Comparison of ENCODE assay signal across 20 cellular contexts in the genomic region with DNA sequence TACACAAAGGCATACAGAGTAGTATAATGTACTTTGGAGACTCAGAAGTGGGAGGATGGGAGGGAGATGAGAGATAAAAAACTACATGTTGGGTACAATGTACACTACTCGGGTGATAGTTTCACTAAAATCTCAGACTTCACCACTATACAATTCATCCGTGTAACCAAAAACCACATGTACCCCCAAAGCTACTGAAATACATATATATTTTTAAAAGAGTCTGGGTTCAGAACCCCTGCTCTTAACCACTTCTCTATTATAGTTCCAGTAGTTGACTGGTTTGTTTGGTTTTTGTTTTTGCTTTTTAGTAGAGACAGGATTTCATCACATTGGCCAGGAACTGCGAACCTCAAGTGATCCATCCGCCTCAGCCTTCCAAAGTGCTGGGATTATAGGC. TPM values are rescaled to one million over a fixed set of nuclear protein-coding genes. Genes with fewer than 3 reads are reported as not detected.
DNase-seq lines count a peak whose midpoint lies in the region; ATAC-seq and TF ChIP-seq lines count a peak whose summit lies in the region.
"Had no signal": no experiment of that assay in that cellular context is flagged by ENCODE, and none has a peak within 500 bp of the region (broad histone marks: within the 10 kb centered on the region; RNA-seq: fewer than 3 reads in every experiment).

No MANE protein-coding gene starts in this region.

- H3K9me3 ChIP-seq in CD8-positive, alpha-beta T cell (ENCODE audit: low read length): no peaks in the 10 kb centered on the region
- H3K9me3 ChIP-seq: BE2C had no signal

- intact Hi-C loops in CD8-positive, alpha-beta T cell (cut with DNase I, micrococcal nuclease): no loop called here

- no peak overlapping the region for H3K27ac ChIP-seq in CD8-positive, alpha-beta T cell (ENCODE audit: low read depth, low read length)

- no peak overlapping the region for H3K4me3 Mint-ChIP-seq in stimulated activated memory B cell treated with anti-CD40 and anti-IgM and Interleukin-4, amounts not matched to agents 10 μg/mL and 1 μg/mL and 100 μg/mL, for 72 hours
- H3K4me3 Mint-ChIP-seq in CD8-positive, alpha-beta T cell: no peak overlapping the region
- H3K4me3 Mint-ChIP-seq: CD4-positive, alpha-beta memory T cell; T-helper 2 cell treated with Interferon-gamma antibody and Interleukin-4, amounts not matched to agents 5 μg/mL and 100 μg/mL, for 36 hours had no signal

- no peaks in the 10 kb centered on the region for H3K9me3 Mint-ChIP-seq in stimulated activated memory B cell treated with anti-CD40 and anti-IgM and Interleukin-4, amounts not matched to agents 10 μg/mL and 1 μg/mL and 100 μg/mL, for 72 hours
- no peaks in the 10 kb centered on the region for H3K9me3 Mint-ChIP-seq in CD8-positive, alpha-beta T cell
- H3K9me3 Mint-ChIP-seq: CD4-positive, alpha-beta memory T cell; T-helper 2 cell treated with Interferon-gamma antibody and Interleukin-4, amounts not matched to agents 5 μg/mL and 100 μg/mL, for 36 hours had no signal

- no peak overlapping the region for H3K4me3 ChIP-seq in CD8-positive, alpha-beta T cell (ENCODE audit: low read depth, low read length)

- no peaks in the 10 kb centered on the region for H3K27me3 Mint-ChIP-seq in stimulated activated memory B cell treated with anti-CD40 and anti-IgM and Interleukin-4, amounts not matched to agents 10 μg/mL and 1 μg/mL and 100 μg/mL, for 72 hours
- no peaks in the 10 kb centered on the region for H3K27me3 Mint-ChIP-seq in CD8-positive, alpha-beta T cell (ENCODE audit: low read depth)
- H3K27me3 Mint-ChIP-seq: CD4-positive, alpha-beta memory T cell had no signal

- TF ChIP-seq CTCF in CD8-positive, alpha-beta T cell (IDR thresholded peaks at IDR 0.05): no peak

- no peak overlapping the region for H3K27ac Mint-ChIP-seq in stimulated activated memory B cell treated with anti-CD40 and anti-IgM and Interleukin-4, amounts not matched to agents 10 μg/mL and 1 μg/mL and 100 μg/mL, for 72 hours
- H3K27ac Mint-ChIP-seq in CD8-positive, alpha-beta T cell: no peak overlapping the region
- H3K27ac Mint-ChIP-seq: T-helper 2 cell treated with Interferon-gamma antibody and Interleukin-4, amounts not matched to agents 5 μg/mL and 100 μg/mL, for 36 hours had no signal

- peaks cover 31% of the 10 kb centered on the region for H3K36me3 Mint-ChIP-seq in stimulated activated memory B cell treated with anti-CD40 and anti-IgM and Interleukin-4, amounts not matched to agents 10 μg/mL and 1 μg/mL and 100 μg/mL, for 72 hours
- peaks cover 55% of the 10 kb centered on the region for H3K36me3 Mint-ChIP-seq in CD8-positive, alpha-beta T cell

- H3K27me3 ChIP-seq in CD8-positive, alpha-beta T cell (ENCODE audit: insufficient read depth, low read length): no peaks in the 10 kb centered on the region
- H3K27me3 ChIP-seq: BE2C had no signal

- ATAC-seq in GM18868 (IDR thresholded peaks at IDR 0.05; ENCODE audit: unreplicated experiment) (peak; percentile 55), HG02763 (IDR thresholded peaks at IDR 0.05; ENCODE audit: unreplicated experiment) (peak; percentile 40), HG03378 (IDR thresholded peaks at IDR 0.05; ENCODE audit: unreplicated experiment) (peak; percentile 62), GM18867 (IDR thresholded peaks at IDR 0.05; ENCODE audit: unreplicated experiment) (no peak)
- ATAC-seq in stimulated activated memory B cell treated with anti-CD40 and anti-IgM and Interleukin-4, amounts not matched to agents 10 μg/mL and 1 μg/mL and 100 μg/mL, for 72 hours: peak; percentile 50
- ATAC-seq in CD8-positive, alpha-beta T cell: no peak

- CTCF ChIA-PET in CD8-positive, alpha-beta T cell (lab: Charles Lee): no interaction called here

- peaks cover 35% of the 10 kb centered on the region for H3K36me3 ChIP-seq in CD8-positive, alpha-beta T cell (ENCODE audit: insufficient read depth, low read length)

- no peak for DNase-seq in HuH-7.5 (ENCODE audit: low spot score)
- DNase-seq in CD8-positive, alpha-beta T cell: no peak
- no peak for DNase-seq in Ammon's horn (ENCODE audit: low spot score)
- DNase-seq: ACHN; BE2C; CD4-positive, alpha-beta memory T cell; GOT3; IMR-90; Kasumi-1; NCI-H1417; NCI-H1930; NCI-H524; SIG-M5; SW 1271 had no signal

- H3K4me1 Mint-ChIP-seq in stimulated activated memory B cell treated with anti-CD40 and anti-IgM and Interleukin-4, amounts not matched to agents 10 μg/mL and 1 μg/mL and 100 μg/mL, for 72 hours: peaks cover 5% of the 10 kb centered on the region
- peaks cover 16% of the 10 kb centered on the region for H3K4me1 Mint-ChIP-seq in CD8-positive, alpha-beta T cell (ENCODE audit: low read depth)

- no peaks in the 10 kb centered on the region for H3K4me1 ChIP-seq in CD8-positive, alpha-beta T cell (ENCODE audit: insufficient read depth, low read length)

- POLR2A ChIA-PET in CD8-positive, alpha-beta T cell (lab: Charles Lee): no interaction called here

RNA-seq across cellular contexts. Expression of a gene that starts 22.6 kb away (rescaled TPM):
- 10 to 100 TPM; 77.9 to 79.5 TPM for total RNA-seq in CD8-positive, alpha-beta T cell

RNA-seq across cellular contexts. Expression of a gene that starts 22.7 kb away (rescaled TPM):
- 1 to 10 TPM; 1.4 to 1.5 TPM for total RNA-seq in CD8-positive, alpha-beta T cell

Comparison
In these comparisons a context has a peak if more than half of its experiments do, and no peak if none do; other contexts are left out.
1. ATAC-seq: peak in GM18868 (single experiment), HG02763 (single experiment), HG03378 (single experiment) and stimulated activated memory B cell treated with anti-CD40 and anti-IgM and Interleukin-4, amounts not matched to agents 10 μg/mL and 1 μg/mL and 100 μg/mL, for 72 hours (single experiment); none in CD8-positive, alpha-beta T cell (single experiment) and GM18867 (single experiment).